In genomic region chr15:83287541-83288027, GRCh38 we compare ENCODE assay signal across 12 cellular contexts. TPM values are rescaled to one million over a fixed set of nuclear protein-coding genes. Genes with fewer than 3 reads are reported as not detected.
DNase-seq lines count a peak whose midpoint lies in the region; ATAC-seq and TF ChIP-seq lines count a peak whose summit lies in the region.
"Had no signal": no experiment of that assay in that cellular context is flagged by ENCODE, and none has a peak within 500 bp of the region (broad histone marks: within the 10 kb centered on the region; RNA-seq: fewer than 3 reads in every experiment).

No MANE protein-coding gene starts in this region.

- no peaks in the 10 kb centered on the region for H3F3A ChIP-seq in MM.1S (ENCODE audit: insufficient read depth, low read length)

- H4K20me1 ChIP-seq in MM.1S (ENCODE audit: insufficient read depth, low read length) = no peaks in the 10 kb centered on the region

- ATAC-seq in GM21367 (IDR thresholded peaks at IDR 0.05; ENCODE audit: unreplicated experiment) (no peak), left lobe of liver (no peak)
- ATAC-seq: stimulated activated naive B cell treated with anti-CD40 and anti-IgM and Interleukin-4, amounts not matched to agents 10 μg/mL and 1 μg/mL and 100 μg/mL, for 72 hours had no signal

- H3K9me3 ChIP-seq in skeletal muscle satellite cell (replicated peaks; ENCODE audit: low read length) (no peaks in the 10 kb centered on the region), MM.1S (replicated peaks; ENCODE audit: insufficient read depth, low read length) (no peaks in the 10 kb centered on the region)

- no peak for TF ChIP-seq CTCF in fibroblast of the aortic adventitia (IDR thresholded peaks at IDR 0.05; ENCODE audit: insufficient read depth, low read length)
- no peak for TF ChIP-seq CTCF in MM.1S (IDR thresholded peaks at IDR 0.05; ENCODE audit: low read length)

- DNase-seq in HCEC 1CT = peak; percentile 96
- peak; percentile 62 for DNase-seq in T1000 (lab: John Stamatoyannopoulos, UW)
- peak; percentile 98 for DNase-seq in fibroblast of the aortic adventitia (ENCODE audit: low read depth)
- no peak for DNase-seq in HPDE6-E6E7 (ENCODE audit: extremely low spot score)
- no peak for DNase-seq in MM.1S
- DNase-seq in left lobe of liver (ENCODE audit: low spot score) = no peak
- DNase-seq: NCI-H146; stimulated activated naive B cell treated with anti-CD40 and anti-IgM and Interleukin-4, amounts not matched to agents 10 μg/mL and 1 μg/mL and 100 μg/mL, for 72 hours had no signal

- H3K9ac ChIP-seq in skeletal muscle satellite cell (ENCODE audit: low read depth, low read length) = peak overlapping the region; percentile 83
- H3K9ac ChIP-seq in MM.1S (ENCODE audit: low read length) = no peak overlapping the region
- H3K9ac ChIP-seq: neural progenitor cell had no signal

- no peak overlapping the region for H3K27ac ChIP-seq in MM.1S (ENCODE audit: low read length)
- H3K27ac ChIP-seq: neural progenitor cell had no signal

- H3K27me3 ChIP-seq in skeletal muscle satellite cell (ENCODE audit: control insufficient read depth, insufficient read depth, low read length) = no peaks in the 10 kb centered on the region
- no peaks in the 10 kb centered on the region for H3K27me3 ChIP-seq in MM.1S (replicated peaks; ENCODE audit: insufficient read depth, low read length)

- H3K79me2 ChIP-seq in MM.1S (ENCODE audit: low read length) = no peaks in the 10 kb centered on the region

- no peaks in the 10 kb centered on the region for H3K9me2 ChIP-seq in MM.1S (replicated peaks; ENCODE audit: insufficient read depth, low read length)

- H3K4me1 ChIP-seq in skeletal muscle satellite cell (ENCODE audit: control insufficient read depth, insufficient read depth, low read length) (peaks cover 57% of the 10 kb centered on the region), MM.1S (ENCODE audit: low read length) (no peaks in the 10 kb centered on the region)

- H3K36me3 ChIP-seq in skeletal muscle satellite cell (ENCODE audit: insufficient read depth, low read length) (no peaks in the 10 kb centered on the region), MM.1S (replicated peaks; ENCODE audit: insufficient read depth, low read length) (no peaks in the 10 kb centered on the region)
- H3K36me3 ChIP-seq: neural progenitor cell had no signal

- H3K4me2 ChIP-seq in skeletal muscle satellite cell (ENCODE audit: low read length) = peak overlapping the region; percentile 77
- no peak overlapping the region for H3K4me2 ChIP-seq in MM.1S (ENCODE audit: low read depth, low read length)
- H3K4me2 ChIP-seq: neural progenitor cell had no signal

- H3K4me3 ChIP-seq in fibroblast of the aortic adventitia (ENCODE audit: low read depth, low read length) (no peak overlapping the region), skeletal muscle satellite cell (ENCODE audit: low read length) (no peak overlapping the region), MM.1S (ENCODE audit: low read length) (no peak overlapping the region)
- H3K4me3 ChIP-seq: neural progenitor cell had no signal

- no peak overlapping the region for H2AFZ ChIP-seq in MM.1S (ENCODE audit: low read length)
- H2AFZ ChIP-seq: neural progenitor cell had no signal

RNA-seq across cellular contexts. Expression of gene BNC1, which starts 3.1 kb away (rescaled TPM):
- 0.27 and 3.8 TPM in 2 replicates for total RNA-seq in fibroblast of the aortic adventitia (ENCODE audit: low replicate concordance)
- total RNA-seq in skeletal muscle satellite cell (2012; rRNA removed) = 3.7 and 5.8 TPM in 2 replicates
- total RNA-seq in left lobe of liver = 0.13 TPM
- total RNA-seq: OCI-LY7 had no signal

Comparison
In these comparisons a context has a peak if more than half of its experiments do, and no peak if none do; other contexts are left out.
1. DNase-seq: peak in HCEC 1CT (single experiment), T1000 (single experiment) and fibroblast of the aortic adventitia (single experiment); none in HPDE6-E6E7 (single experiment), MM.1S (single experiment) and left lobe of liver (single experiment).